Comparison of ENCODE assay signal across 1 cellular context in the genomic region with DNA sequence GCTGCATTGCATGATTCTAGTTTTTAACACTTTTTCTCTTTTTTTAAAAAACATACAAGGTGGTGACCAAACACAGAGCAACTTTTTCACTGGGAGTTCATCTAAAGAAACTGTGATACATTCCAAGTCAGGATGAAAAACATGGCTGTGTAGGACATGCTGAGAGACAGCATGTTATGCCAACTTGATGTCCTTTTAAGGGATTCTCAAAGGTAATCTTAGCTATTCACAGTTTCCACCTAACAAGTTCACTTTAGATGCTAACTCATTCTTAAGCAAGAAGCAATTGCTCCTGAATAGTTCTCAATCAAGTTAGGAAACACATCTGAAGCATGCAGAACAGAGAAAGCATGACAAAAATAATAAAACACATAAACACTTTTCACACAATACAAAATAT.
TF ChIP-seq lines count a peak whose summit lies in the region.

No MANE protein-coding gene starts in this region.

TF ChIP-seq in GM12878, 131 proteins besides CTCF, POLR2A, EP300 and RAD21:
- TF ChIP-seq, protein P1, sequence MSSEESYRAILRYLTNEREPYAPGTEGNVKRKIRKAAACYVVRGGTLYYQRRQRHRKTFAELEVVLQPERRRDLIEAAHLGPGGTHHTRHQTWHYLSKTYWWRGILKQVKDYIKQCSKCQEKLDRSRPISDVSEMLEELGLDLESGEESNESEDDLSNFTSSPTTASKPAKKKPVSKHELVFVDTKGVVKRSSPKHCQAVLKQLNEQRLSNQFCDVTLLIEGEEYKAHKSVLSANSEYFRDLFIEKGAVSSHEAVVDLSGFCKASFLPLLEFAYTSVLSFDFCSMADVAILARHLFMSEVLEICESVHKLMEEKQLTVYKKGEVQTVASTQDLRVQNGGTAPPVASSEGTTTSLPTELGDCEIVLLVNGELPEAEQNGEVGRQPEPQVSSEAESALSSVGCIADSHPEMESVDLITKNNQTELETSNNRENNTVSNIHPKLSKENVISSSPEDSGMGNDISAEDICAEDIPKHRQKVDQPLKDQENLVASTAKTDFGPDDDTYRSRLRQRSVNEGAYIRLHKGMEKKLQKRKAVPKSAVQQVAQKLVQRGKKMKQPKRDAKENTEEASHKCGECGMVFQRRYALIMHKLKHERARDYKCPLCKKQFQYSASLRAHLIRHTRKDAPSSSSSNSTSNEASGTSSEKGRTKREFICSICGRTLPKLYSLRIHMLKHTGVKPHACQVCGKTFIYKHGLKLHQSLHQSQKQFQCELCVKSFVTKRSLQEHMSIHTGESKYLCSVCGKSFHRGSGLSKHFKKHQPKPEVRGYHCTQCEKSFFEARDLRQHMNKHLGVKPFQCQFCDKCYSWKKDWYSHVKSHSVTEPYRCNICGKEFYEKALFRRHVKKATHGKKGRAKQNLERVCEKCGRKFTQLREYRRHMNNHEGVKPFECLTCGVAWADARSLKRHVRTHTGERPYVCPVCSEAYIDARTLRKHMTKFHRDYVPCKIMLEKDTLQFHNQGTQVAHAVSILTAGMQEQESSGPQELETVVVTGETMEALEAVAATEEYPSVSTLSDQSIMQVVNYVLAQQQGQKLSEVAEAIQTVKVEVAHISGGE (CRISPR knock-in tag; IDR thresholded peaks at IDR 0.05), result no peak
- TF ChIP-seq TCF3 (IDR thresholded peaks at IDR 0.05; ENCODE audit: borderline replicate concordance, insufficient read depth, low read depth, low read length) (no peak), JUNB (IDR thresholded peaks at IDR 0.05) (no peak), MTA3 (IDR thresholded peaks at IDR 0.05; ENCODE audit: borderline replicate concordance, low read length) (no peak), RFX5 (IDR thresholded peaks at IDR 0.05; ENCODE audit: low read depth, low read length) (no peak), EGR1 (IDR thresholded peaks at IDR 0.05; ENCODE audit: borderline replicate concordance in 1 of 2, low read depth in 2 of 2, low read length in 2 of 2) (no peak), ESRRA (IDR thresholded peaks at IDR 0.05; ENCODE audit: low read length) (no peak), NFIC (IDR thresholded peaks at IDR 0.05; ENCODE audit: low read depth, low read length) (no peak), POU2F2 (IDR thresholded peaks at IDR 0.05; ENCODE audit: borderline replicate concordance, low read depth, low read length) (no peak), FOS (IDR thresholded peaks at IDR 0.05; ENCODE audit: borderline replicate concordance, extremely low read depth, insufficient read length) (no peak), ETV6 (conservative IDR thresholded peaks at IDR 0.05 in 1 of 2, IDR thresholded peaks at IDR 0.05 in 1 of 2; ENCODE audit: borderline replicate concordance in 1 of 2, low read depth in 1 of 2) (no peak), RELA (IDR thresholded peaks at IDR 0.05; ENCODE audit: borderline replicate concordance, partially characterized antibody) (no peak), CHD4 (IDR thresholded peaks at IDR 0.05) (no peak), SRF (IDR thresholded peaks at IDR 0.05; ENCODE audit: low read depth in 2 of 2, low read length in 2 of 2) (no peak), BRCA1 (IDR thresholded peaks at IDR 0.05; ENCODE audit: low read depth, low read length) (no peak)
